In the genomic region with DNA sequence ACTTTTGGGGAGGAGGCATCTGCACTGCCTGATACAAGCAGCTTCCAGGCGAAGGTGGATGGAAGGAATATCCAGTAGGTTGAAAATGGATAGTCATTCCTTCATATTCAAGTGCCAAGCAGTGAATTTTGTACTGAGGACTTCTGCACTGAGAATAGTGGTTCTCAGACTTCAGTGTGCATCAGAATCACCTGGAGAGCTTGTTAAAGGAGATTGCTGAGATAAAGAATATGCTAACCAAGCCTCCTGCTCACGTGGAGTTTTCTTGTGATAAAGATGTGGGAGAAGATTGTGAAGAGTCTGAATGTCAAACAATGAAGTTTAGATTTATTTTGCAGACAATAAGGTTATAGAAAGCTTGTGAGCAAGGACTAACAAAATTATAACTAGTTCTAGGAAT, we compare ENCODE assay signal across 14 cellular contexts.
DNase-seq lines count a peak whose midpoint lies in the region; ATAC-seq and TF ChIP-seq lines count a peak whose summit lies in the region.
"Had no signal": no experiment of that assay in that cellular context is flagged by ENCODE, and none has a peak within 500 bp of the region (broad histone marks: within the 10 kb centered on the region; RNA-seq: fewer than 3 reads in every experiment).

No MANE protein-coding gene starts in this region.

- intact Hi-C loops in esophagus muscularis mucosa (cut with DNase I), result loop anchor here (10.0 kb wide), 1 partner anchor 140 kb away; a partner anchor contains a TSS

- no peak for TF ChIP-seq EP300 in esophagus muscularis mucosa (IDR thresholded peaks at IDR 0.05)

- no peaks in the 10 kb centered on the region for H3K36me3 ChIP-seq in esophagus muscularis mucosa

- no peaks in the 10 kb centered on the region for H3K9me3 Mint-ChIP-seq in activated T-cell treated with anti-CD3 and anti-CD28 coated beads, Interleukin-2, amount 50 U/mL, for 72 hours
- no peaks in the 10 kb centered on the region for H3K9me3 Mint-ChIP-seq in T-helper 2 cell treated with Interferon-gamma antibody and Interleukin-4, amounts not matched to agents 5 μg/mL and 100 μg/mL, for 36 hours
- peaks cover 0 to 3% of the 10 kb centered on the region in 2 donors for H3K9me3 Mint-ChIP-seq in stimulated activated naive B cell treated with anti-CD40 and anti-IgM and Interleukin-4, amounts not matched to agents 10 μg/mL and 1 μg/mL and 100 μg/mL, for 72 hours

- peak overlapping the region; percentile 87 to 93 for H3K4me3 Mint-ChIP-seq in activated T-cell treated with anti-CD3 and anti-CD28 coated beads, Interleukin-2, amount 50 U/mL, for 72 hours
- H3K4me3 Mint-ChIP-seq in T-helper 2 cell treated with Interferon-gamma antibody and Interleukin-4, amounts not matched to agents 5 μg/mL and 100 μg/mL, for 36 hours, result peak overlapping the region; percentile 92
- peak overlapping the region; percentile 31 to 58 for H3K4me3 Mint-ChIP-seq in stimulated activated naive B cell treated with anti-CD40 and anti-IgM and Interleukin-4, amounts not matched to agents 10 μg/mL and 1 μg/mL and 100 μg/mL, for 72 hours

- peaks cover 14 to 35% (median 23%) of the 10 kb centered on the region in 4 donors for H3K4me1 ChIP-seq in esophagus muscularis mucosa

- H3K36me3 Mint-ChIP-seq in activated T-cell treated with anti-CD3 and anti-CD28 coated beads, Interleukin-2, amount 50 U/mL, for 72 hours (ENCODE audit: insufficient read depth in 2 of 2), result peaks cover 0 to 2% of the 10 kb centered on the region in 2 donors
- H3K36me3 Mint-ChIP-seq in T-helper 2 cell treated with Interferon-gamma antibody and Interleukin-4, amounts not matched to agents 5 μg/mL and 100 μg/mL, for 36 hours (ENCODE audit: low read depth), result peaks cover 5% of the 10 kb centered on the region
- H3K36me3 Mint-ChIP-seq in stimulated activated naive B cell treated with anti-CD40 and anti-IgM and Interleukin-4, amounts not matched to agents 10 μg/mL and 1 μg/mL and 100 μg/mL, for 72 hours, result peaks cover 2 to 17% of the 10 kb centered on the region in 2 donors

- H3K4me1 Mint-ChIP-seq in activated T-cell treated with anti-CD3 and anti-CD28 coated beads, Interleukin-2, amount 50 U/mL, for 72 hours (ENCODE audit: low read depth), result peaks cover 89% of the 10 kb centered on the region
- H3K4me1 Mint-ChIP-seq in T-helper 2 cell treated with Interferon-gamma antibody and Interleukin-4, amounts not matched to agents 5 μg/mL and 100 μg/mL, for 36 hours (ENCODE audit: low read depth), result peaks cover 61% of the 10 kb centered on the region
- peaks cover 21 to 42% of the 10 kb centered on the region in 2 donors for H3K4me1 Mint-ChIP-seq in stimulated activated naive B cell treated with anti-CD40 and anti-IgM and Interleukin-4, amounts not matched to agents 10 μg/mL and 1 μg/mL and 100 μg/mL, for 72 hours

- no peak for TF ChIP-seq POLR2A in esophagus muscularis mucosa (IDR thresholded peaks at IDR 0.05; ENCODE audit: low read depth)

- H3K27me3 Mint-ChIP-seq in activated T-cell treated with anti-CD3 and anti-CD28 coated beads, Interleukin-2, amount 50 U/mL, for 72 hours (ENCODE audit: low read depth), result no peaks in the 10 kb centered on the region
- H3K27me3 Mint-ChIP-seq in T-helper 2 cell treated with Interferon-gamma antibody and Interleukin-4, amounts not matched to agents 5 μg/mL and 100 μg/mL, for 36 hours (ENCODE audit: low read depth), result peaks cover 2% of the 10 kb centered on the region
- no peaks in the 10 kb centered on the region for H3K27me3 Mint-ChIP-seq in stimulated activated naive B cell treated with anti-CD40 and anti-IgM and Interleukin-4, amounts not matched to agents 10 μg/mL and 1 μg/mL and 100 μg/mL, for 72 hours

- peak overlapping the region; percentile 71 for H3K27ac Mint-ChIP-seq in activated T-cell treated with anti-CD3 and anti-CD28 coated beads, Interleukin-2, amount 50 U/mL, for 72 hours
- H3K27ac Mint-ChIP-seq in T-helper 2 cell treated with Interferon-gamma antibody and Interleukin-4, amounts not matched to agents 5 μg/mL and 100 μg/mL, for 36 hours, result peak overlapping the region; percentile 97
- peak overlapping the region; percentile 64 for H3K27ac Mint-ChIP-seq in stimulated activated naive B cell treated with anti-CD40 and anti-IgM and Interleukin-4, amounts not matched to agents 10 μg/mL and 1 μg/mL and 100 μg/mL, for 72 hours

- H3K9me3 ChIP-seq in esophagus muscularis mucosa, result no peaks in the 10 kb centered on the region

- no peak for DNase-seq in activated T-cell treated with anti-CD3 and anti-CD28 coated beads, Interleukin-2, amount 50 U/mL, for 72 hours
- no peak for DNase-seq in activated T-cell treated with anti-CD3 and anti-CD28 coated beads, Interleukin-2, amount 50 U/mL, for 1 hour
- no peak for DNase-seq in T-helper 2 cell treated with Interferon-gamma antibody and Interleukin-4, amounts not matched to agents 5 μg/mL and 100 μg/mL, for 36 hours (ENCODE audit: low spot score)
- DNase-seq in esophagus muscularis mucosa (ENCODE audit: extremely low spot score) (no peak), HPDE6-E6E7 (ENCODE audit: extremely low spot score) (no peak)
- no peak for DNase-seq in stimulated activated naive B cell treated with anti-CD40 and anti-IgM and Interleukin-4, amounts not matched to agents 10 μg/mL and 1 μg/mL and 100 μg/mL, for 72 hours
- DNase-seq: activated CD4-positive, alpha-beta T cell treated with anti-CD3 and anti-CD28 coated beads, Interleukin-2, amount 50 U/mL, for 48 hours; DMS 273 treated with DMSO at 0.1 percent for 48 hours; NCI-H1417; NCI-H226; PC-3; trophoblast cell had no signal

- TF ChIP-seq CTCF in esophagus muscularis mucosa (IDR thresholded peaks at IDR 0.05), result no peak

- no peaks in the 10 kb centered on the region for H3K27me3 ChIP-seq in esophagus muscularis mucosa

- no peak for ATAC-seq in activated T-cell treated with anti-CD3 and anti-CD28 coated beads, Interleukin-2, amount 50 U/mL, for 72 hours (replicated peaks in 1 of 2)
- ATAC-seq in stimulated activated naive B cell treated with anti-CD40 and anti-IgM and Interleukin-4, amounts not matched to agents 10 μg/mL and 1 μg/mL and 100 μg/mL, for 72 hours (replicated peaks), result no peak
- no peak for ATAC-seq in HG03196 (IDR thresholded peaks at IDR 0.05; ENCODE audit: unreplicated experiment)
- ATAC-seq in HG03520 (IDR thresholded peaks at IDR 0.05; ENCODE audit: unreplicated experiment), result no peak
- ATAC-seq: PC-3 had no signal

- peak overlapping the region; percentile 81 to 88 (median 84) for H3K27ac ChIP-seq in esophagus muscularis mucosa (replicated peaks in 1 of 4)

- 88% methylated on average over 2 of the region's 2 CpGs for whole genome bisulfite sequencing in esophagus muscularis mucosa

- no peak overlapping the region for H3K4me3 ChIP-seq in esophagus muscularis mucosa
